ENCODE assay signal across 22 cellular contexts in genomic region chr7:116306409-116307048, GRCh38.
A peak's percentile ranks its signal among the peaks of the same experiment; 100 is the strongest.
DNase-seq lines count a peak whose midpoint lies in the region; ATAC-seq, FAIRE-seq and TF ChIP-seq lines count a peak whose summit lies in the region.
"Had no signal": no experiment of that assay in that cellular context is flagged by ENCODE, and none has a peak within 500 bp of the region (broad histone marks: within the 10 kb centered on the region; RNA-seq: fewer than 3 reads in every experiment).

No MANE protein-coding gene starts in this region.

- TF ChIP-seq POLR2A in IMR-90 (IDR thresholded peaks at IDR 0.05; ENCODE audit: low read depth, low read length) (no peak), heart left ventricle (IDR thresholded peaks at IDR 0.05) (no peak)

- H3K36me3 Mint-ChIP-seq in WTC11 (no peaks in the 10 kb centered on the region), immature natural killer cell (no peaks in the 10 kb centered on the region)

- H3K9me1 ChIP-seq in IMR-90 (ENCODE audit: insufficient read depth, low read length): no peaks in the 10 kb centered on the region

- H3K23ac ChIP-seq in IMR-90 (ENCODE audit: low read depth, low read length) (no peak overlapping the region), mesendoderm (ENCODE audit: low read length) (no peak overlapping the region)

- H3K4ac ChIP-seq in IMR-90 (ENCODE audit: low read depth, low read length) (no peak overlapping the region), mesendoderm (ENCODE audit: low read depth, low read length) (no peak overlapping the region)

- no peak overlapping the region for H3K9ac ChIP-seq in IMR-90 (ENCODE audit: low read depth, low read length)
- no peak overlapping the region for H3K9ac ChIP-seq in mesendoderm (ENCODE audit: low read length)

- no peaks in the 10 kb centered on the region for H4K20me1 ChIP-seq in IMR-90 (ENCODE audit: insufficient read depth, low read length)

- H3K14ac ChIP-seq in IMR-90 (replicated peaks; ENCODE audit: low read depth, low read length): no peak overlapping the region

- H3K9me3 ChIP-seq in IMR-90 (ENCODE audit: control insufficient read depth, insufficient read depth, low read length) (no peaks in the 10 kb centered on the region), heart left ventricle (no peaks in the 10 kb centered on the region)
- H3K9me3 ChIP-seq: MG63, Peyer's patch had no signal

- H2AK5ac ChIP-seq in IMR-90 (ENCODE audit: low read depth, low read length) (no peak overlapping the region), mesendoderm (ENCODE audit: low read length) (no peak overlapping the region)

- H3K27ac ChIP-seq in IMR-90 (ENCODE audit: insufficient read depth, low read length) (no peak overlapping the region), mesendoderm (ENCODE audit: low read depth, low read length) (peak overlapping the region; percentile 30), heart left ventricle (peak overlapping the region in 1 of 12 donors; percentile 3)

- H3K9me3 Mint-ChIP-seq in WTC11: no peaks in the 10 kb centered on the region
- no peaks in the 10 kb centered on the region for H3K9me3 Mint-ChIP-seq in immature natural killer cell

- no peak overlapping the region for H3K27ac Mint-ChIP-seq in WTC11
- no peak overlapping the region for H3K27ac Mint-ChIP-seq in immature natural killer cell

- POLR2A ChIA-PET in IMR-90 (lab: Charles Lee; ENCODE audit: unreplicated experiment): no interaction called here
- POLR2A ChIA-PET in WTC11 (lab: Charles Lee): no interaction called here

- H3K79me2 ChIP-seq in mesendoderm (ENCODE audit: control insufficient read depth, insufficient read depth, low read length): no peaks in the 10 kb centered on the region

- H3K27me3 ChIP-seq in IMR-90 (ENCODE audit: control insufficient read depth, insufficient read depth, low read length) (no peaks in the 10 kb centered on the region), mesendoderm (ENCODE audit: insufficient read depth, low read length, poor library complexity) (no peaks in the 10 kb centered on the region), heart left ventricle (no peaks in the 10 kb centered on the region)
- H3K27me3 ChIP-seq: MG63, Peyer's patch had no signal

- no peak overlapping the region for H2BK120ac ChIP-seq in IMR-90 (ENCODE audit: low read depth, low read length)
- H2BK120ac ChIP-seq in mesendoderm (ENCODE audit: low read depth, low read length): no peak overlapping the region

- no TSS peak for BruUV-seq in IMR-90 (replicated peaks; lab: Mats Ljungman, UMichigan)

- no peak for TF ChIP-seq RAD21 in IMR-90 (IDR thresholded peaks at IDR 0.05; ENCODE audit: low read length)

- H2BK15ac ChIP-seq in IMR-90 (ENCODE audit: low read depth, low read length) (no peak overlapping the region), mesendoderm (replicated peaks; ENCODE audit: low read depth) (no peak overlapping the region)

- H3K4me1 ChIP-seq in IMR-90 (ENCODE audit: control insufficient read depth, insufficient read depth, low read length): peaks cover 2% of the 10 kb centered on the region
- no peaks in the 10 kb centered on the region for H3K4me1 ChIP-seq in mesendoderm (ENCODE audit: control insufficient read depth, low read depth, low read length)
- no peaks in the 10 kb centered on the region for H3K4me1 ChIP-seq in heart left ventricle
- H3K4me1 ChIP-seq: Peyer's patch had no signal

- peak; percentile 95 for FAIRE-seq in A204.1 (lab: Jason Lieb, UNC)
- FAIRE-seq: GM12891, GM18507 had no signal

- in situ Hi-C loops in IMR-90 (cut with MboI; ENCODE audit: low sequenced_read_pairs): no loop called here

- no peak overlapping the region for H2BK20ac ChIP-seq in IMR-90 (ENCODE audit: low read depth, low read length)

- H2AK9ac ChIP-seq in IMR-90 (replicated peaks; ENCODE audit: low read depth, low read length, poor library complexity): no peak overlapping the region

- H4K91ac ChIP-seq in IMR-90 (ENCODE audit: insufficient read depth, low read depth, low read length): no peak overlapping the region

- H3K79me1 ChIP-seq in IMR-90 (ENCODE audit: low read depth in 1 of 2, low read length in 2 of 2) (peaks cover 0 to 7% of the 10 kb centered on the region in 2 experiments; a peak in 1 of 4 replicates), mesendoderm (ENCODE audit: low read length) (no peaks in the 10 kb centered on the region)

- no CpG with 5 or more reads among the region's 2 CpGs for WGBS in IMR-90 (ENCODE audit: extremely low coverage in 2 of 2, insufficient read length in 1 of 2), 2 experiments
- no CpG with 5 or more reads among the region's 2 CpGs for WGBS in mesendoderm (ENCODE audit: extremely low coverage, insufficient coverage, low lambda C conversion rate)
- WGBS in heart left ventricle, 4 donors: 70 to 96% (median 93%) methylated on average over 2 of the region's 2 CpGs

- H3K4me2 ChIP-seq in IMR-90 (ENCODE audit: low read depth, low read length) (no peak overlapping the region), mesendoderm (ENCODE audit: low read length) (no peak overlapping the region)

- no peak overlapping the region for H3K4me3 Mint-ChIP-seq in WTC11
- H3K4me3 Mint-ChIP-seq in immature natural killer cell: no peak overlapping the region

- no peak overlapping the region for H2AFZ ChIP-seq in IMR-90 (replicated peaks; ENCODE audit: low read length, poor library complexity)

- H3K56ac ChIP-seq in IMR-90 (ENCODE audit: extremely low read depth, insufficient read depth, low read length) (no peak overlapping the region), mesendoderm (ENCODE audit: low read length) (no peak overlapping the region)

- ATAC-seq in IMR-90 (ENCODE audit: low read depth) (no peak), WTC11 (no peak), heart left ventricle (no peak)

- H4K5ac ChIP-seq in IMR-90 (ENCODE audit: low read depth, low read length) (peak overlapping the region; percentile 16; the same call in 1 of the 2 replicates), mesendoderm (ENCODE audit: low read length) (no peak overlapping the region)

- no peak overlapping the region for H3K4me3 ChIP-seq in IMR-90 (ENCODE audit: insufficient read depth, low read depth, low read length)
- H3K4me3 ChIP-seq in mesendoderm (ENCODE audit: low read length): no peak overlapping the region
- no peak overlapping the region for H3K4me3 ChIP-seq in heart left ventricle
- H3K4me3 ChIP-seq: MG63, Peyer's patch had no signal

- DNase-seq in IMR-90: no peak
- no peak for DNase-seq in WTC11 (ENCODE audit: low spot score)
- peak; percentile 66 for DNase-seq in mesendoderm
- no peak for DNase-seq in activated T-cell treated with anti-CD3 and anti-CD28 coated beads for 4 hours
- no peak for DNase-seq in effector CD4-positive, alpha-beta T cell
- DNase-seq in heart left ventricle: no peak
- DNase-seq in immature natural killer cell: no peak
- DNase-seq: C1 segment of cervical spinal cord, DMS 273 treated with DMSO at 0.1 percent for 48 hours, GF-D8, GOT3, KG1, MG63, NCI-H1092, NCI-H146, NCI-H2081, NCI-H510A treated with DMSO at 0.1 percent for 48 hours, Peyer's patch, Right ventricle myocardium superior had no signal

- H3K18ac ChIP-seq in IMR-90 (ENCODE audit: low read depth, low read length) (no peak overlapping the region), mesendoderm (ENCODE audit: low read length) (no peak overlapping the region)

- dilution Hi-C loops in IMR-90 (cut with HindIII; ENCODE audit: low sequenced_read_pairs, unreplicated experiment): no loop called here

- no peak overlapping the region for H4K8ac ChIP-seq in IMR-90 (ENCODE audit: low read depth in 2 of 2, low read length in 2 of 2)
- no peak overlapping the region for H4K8ac ChIP-seq in mesendoderm (ENCODE audit: low read depth, low read length)

- TF ChIP-seq CTCF in IMR-90 (conservative IDR thresholded peaks at IDR 0.05; ENCODE audit: low read depth, low read length) (no peak), WTC11 (IDR thresholded peaks at IDR 0.05) (no peak), heart left ventricle (IDR thresholded peaks at IDR 0.05) (no peak)

- H3K36me3 ChIP-seq in IMR-90 (ENCODE audit: control insufficient read depth, insufficient read depth, low read length): no peaks in the 10 kb centered on the region
- no peaks in the 10 kb centered on the region for H3K36me3 ChIP-seq in mesendoderm (ENCODE audit: control insufficient read depth, insufficient read depth, low read length)
- no peaks in the 10 kb centered on the region for H3K36me3 ChIP-seq in heart left ventricle
- H3K36me3 ChIP-seq: MG63, Peyer's patch had no signal

- CTCF ChIA-PET in IMR-90 (lab: Yijun Ruan, JAX) (interaction anchor here (0.7 to 1.1 kb wide), 2 partner anchors 22 kb away, joined by 3 to 4 read pairs; no protein-coding TSS in a partner anchor), WTC11 (lab: Charles Lee) (no interaction called here)

- no peaks in the 10 kb centered on the region for H3K27me3 Mint-ChIP-seq in WTC11 (ENCODE audit: low read depth)
- H3K27me3 Mint-ChIP-seq in immature natural killer cell (ENCODE audit: low read depth in 3 of 3): peaks cover 0 to 6% (median 5%) of the 10 kb centered on the region in 3 donors

- H3K4me1 Mint-ChIP-seq in WTC11 (no peaks in the 10 kb centered on the region), immature natural killer cell (no peaks in the 10 kb centered on the region)

- intact Hi-C loops in IMR-90 (cut with micrococcal nuclease) (no loop called here), heart left ventricle (cut with DNase I) (no loop called here)

- no peak overlapping the region for H2BK5ac ChIP-seq in IMR-90 (ENCODE audit: low read depth, low read length, poor library complexity, severe bottlenecking)
- H2BK5ac ChIP-seq in mesendoderm (ENCODE audit: low read length): no peak overlapping the region

TF ChIP-seq in IMR-90, 13 proteins besides CTCF, POLR2A, EP300 and RAD21 (continues in another document):
- TF ChIP-seq NFE2L2 (IDR thresholded peaks at IDR 0.05; ENCODE audit: low read depth, low read length): no peak
- no peak for TF ChIP-seq MXI1 (IDR thresholded peaks at IDR 0.05; ENCODE audit: borderline replicate concordance, low read depth, low read length)
- no peak for TF ChIP-seq CHD1 (IDR thresholded peaks at IDR 0.05; ENCODE audit: low read depth, low read length)

TF ChIP-seq in WTC11, 78 proteins besides CTCF, POLR2A, EP300 and RAD21:
- peak; percentile 91 for TF ChIP-seq HMGA2 (CRISPR knock-in tag; IDR thresholded peaks at IDR 0.05)
- TF ChIP-seq KAT7 (CRISPR knock-in tag; IDR thresholded peaks at IDR 0.05; ENCODE audit: borderline replicate concordance): no peak
